In the genomic region with DNA sequence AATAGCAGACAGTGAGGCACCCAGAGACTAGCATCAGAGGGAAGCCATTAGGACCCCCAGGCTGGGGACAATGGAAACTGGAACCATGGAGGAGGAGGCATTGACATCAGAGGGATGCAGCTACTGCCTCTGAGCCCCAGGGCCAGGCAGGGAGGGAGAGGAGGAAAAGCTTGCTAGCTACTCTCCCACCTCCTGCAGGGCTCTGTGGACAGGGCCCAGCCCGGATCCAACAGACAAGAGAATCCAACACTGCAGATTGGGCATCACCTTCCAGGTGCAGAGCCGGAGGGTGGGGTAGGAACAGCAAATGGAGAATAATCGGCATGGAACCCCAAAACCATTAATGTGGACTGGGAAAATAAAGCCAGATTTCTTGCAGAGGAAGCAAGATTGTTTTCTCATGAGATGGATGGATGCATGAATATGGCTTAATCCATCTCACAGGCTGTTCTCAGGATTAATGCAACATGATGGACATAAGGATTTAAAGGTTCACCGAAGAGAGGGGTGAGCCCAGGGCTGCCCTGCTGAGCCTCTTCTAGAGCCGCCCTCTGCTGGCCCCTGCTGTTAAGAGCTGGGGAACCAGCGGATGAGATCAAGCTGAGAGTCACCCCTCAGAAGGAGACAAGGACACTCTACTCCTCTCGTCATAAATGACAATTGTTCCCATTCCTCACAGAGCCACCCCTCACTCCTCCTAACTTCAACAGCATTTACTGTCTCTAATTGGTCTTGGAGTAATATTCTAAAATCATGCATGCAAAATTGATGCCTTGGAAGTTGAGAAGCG, we compare ENCODE assay signal across 8 cellular contexts. TPM values are rescaled to one million over a fixed set of nuclear protein-coding genes. Genes with fewer than 3 reads are reported as not detected.
A peak's percentile ranks its signal among the peaks of the same experiment; 100 is the strongest.
DNase-seq lines count a peak whose midpoint lies in the region; ATAC-seq, FAIRE-seq and TF ChIP-seq lines count a peak whose summit lies in the region.

No MANE protein-coding gene starts in this region.

- dilution Hi-C loops in IMR-90 (cut with HindIII; ENCODE audit: low sequenced_read_pairs, unreplicated experiment) = no loop called here

- H2AFZ ChIP-seq in IMR-90 (replicated peaks; ENCODE audit: low read length, poor library complexity) (peak overlapping the region; percentile 39), HepG2 (ENCODE audit: low read length) (no peak overlapping the region)

- intact Hi-C loops in IMR-90 (cut with micrococcal nuclease) (loop anchor here (1.0 kb wide), 1 partner anchor 252 kb away; no protein-coding TSS in a partner anchor), HepG2 (cut with micrococcal nuclease; ENCODE audit: unreplicated experiment) (loop anchor here (1.0 kb wide), 1 partner anchor 252 kb away; no protein-coding TSS in a partner anchor)

- in situ Hi-C loops in IMR-90 (cut with MboI; ENCODE audit: low sequenced_read_pairs) (no loop called here), HepG2 (cut with HindIII; ENCODE audit: extremely low pct_ligation_motif_present, low pct_unique_long_range_greater_than_20kb) (no loop called here)

- peak; percentile 43 for TF ChIP-seq RAD21 in IMR-90 (IDR thresholded peaks at IDR 0.05; ENCODE audit: low read length)
- peak; percentile 66 for TF ChIP-seq RAD21 in HepG2 (CRISPR knock-in tag; IDR thresholded peaks at IDR 0.05)

- CTCF ChIA-PET in IMR-90 (lab: Yijun Ruan, JAX) (interaction anchor here (1.5 to 1.7 kb wide), 2 partner anchors 251 to 295 kb away, joined by 4 to 6 read pairs; partner anchors contain the start of genes ERI2 and REXO5), HepG2 (lab: Yijun Ruan, JAX; ENCODE audit: low intra/inter-chr PET ratio, low total read pairs) (interaction anchor here (0.5 to 1.9 kb wide), 3 partner anchors 16 to 252 kb away, joined by 3 to 20 read pairs (median 3); no protein-coding TSS in a partner anchor)

- peak overlapping the region; percentile 48; the same call in 1 of the 2 replicates for H3K23ac ChIP-seq in IMR-90 (ENCODE audit: low read depth, low read length)

- H3K4ac ChIP-seq in IMR-90 (ENCODE audit: low read depth, low read length) = peak overlapping the region; percentile 53

- H3K9ac ChIP-seq in IMR-90 (ENCODE audit: low read depth, low read length) = no peak overlapping the region
- no peak overlapping the region for H3K9ac ChIP-seq in HepG2 (ENCODE audit: insufficient read depth, low read depth, low read length)

- H2BK120ac ChIP-seq in IMR-90 (ENCODE audit: low read depth, low read length) = peak overlapping the region; percentile 51

- H4K20me1 ChIP-seq in IMR-90 (ENCODE audit: insufficient read depth, low read length) = no peaks in the 10 kb centered on the region
- H4K20me1 ChIP-seq in HepG2 (ENCODE audit: insufficient read depth, low read length) = no peaks in the 10 kb centered on the region

- H2AK9ac ChIP-seq in IMR-90 (replicated peaks; ENCODE audit: low read depth, low read length, poor library complexity) = no peak overlapping the region

- H3K79me1 ChIP-seq in IMR-90 (ENCODE audit: low read depth in 1 of 2, low read length in 2 of 2) = no peaks in the 10 kb centered on the region

- H2AK5ac ChIP-seq in IMR-90 (ENCODE audit: low read depth, low read length) = peak overlapping the region; percentile 23; the same call in 1 of the 2 replicates

- H2BK5ac ChIP-seq in IMR-90 (ENCODE audit: low read depth, low read length, poor library complexity, severe bottlenecking) = peak overlapping the region; percentile 24

- peak overlapping the region; percentile 54; the same call in 1 of the 2 replicates for H4K5ac ChIP-seq in IMR-90 (ENCODE audit: low read depth, low read length)

- TF ChIP-seq POLR2A in IMR-90 (IDR thresholded peaks at IDR 0.05; ENCODE audit: low read depth, low read length) (no peak), HepG2 (IDR thresholded peaks at IDR 0.05; ENCODE audit: insufficient read depth in 1 of 2, low read depth in 2 of 2, low read length in 2 of 2) (no peak)

- H3K27ac ChIP-seq in IMR-90 (ENCODE audit: insufficient read depth, low read length) (no peak overlapping the region), HepG2 (ENCODE audit: extremely low read length, insufficient read depth, low read length) (no peak overlapping the region), coronary artery (no peak overlapping the region)

- peak overlapping the region; percentile 88 for H2BK20ac ChIP-seq in IMR-90 (ENCODE audit: low read depth, low read length)

- DNase-seq in COLO668 (lab: John Stamatoyannopoulos, UW; ENCODE audit: unreplicated experiment) (peak; percentile 18), IMR-90 (peak; percentile 20), HepG2 (ENCODE audit: low spot score) (peak; percentile 43), coronary artery (ENCODE audit: low spot score) (no peak), cerebellum (ENCODE audit: low spot score) (no peak)
- peak; percentile 7 for DNase-seq in activated naive CD4-positive, alpha-beta T cell treated with Interleukin-2 at 50 U/mL for 16 hours

- no peaks in the 10 kb centered on the region for H3K79me2 ChIP-seq in HepG2 (ENCODE audit: insufficient read depth, low read length)

- H3K14ac ChIP-seq in IMR-90 (replicated peaks; ENCODE audit: low read depth, low read length) = 0 out of 2 replicates have a peak overlapping the region, but pooled peaks have one; percentile 37

- no peaks in the 10 kb centered on the region for H3K9me3 ChIP-seq in IMR-90 (ENCODE audit: control insufficient read depth, insufficient read depth, low read length)
- H3K9me3 ChIP-seq in HepG2 (ENCODE audit: low read length) = no peaks in the 10 kb centered on the region

- H3K27me3 ChIP-seq in IMR-90 (ENCODE audit: control insufficient read depth, insufficient read depth, low read length) (no peaks in the 10 kb centered on the region), HepG2 (ENCODE audit: control insufficient read depth in 1 of 2, insufficient read depth in 2 of 2, low read length in 2 of 2) (peaks cover 1 to 23% of the 10 kb centered on the region in 2 experiments; a peak in 3 of 5 replicates)

- FAIRE-seq in HepG2 (lab: Jason Lieb, UNC) = peak; percentile 48

- ATAC-seq in IMR-90 (ENCODE audit: low read depth) (peak; percentile 59), HepG2 (peak; percentile 97), GM19023 (IDR thresholded peaks at IDR 0.05; ENCODE audit: unreplicated experiment) (no peak), GM21526 (IDR thresholded peaks at IDR 0.05; ENCODE audit: low FRiP score, unreplicated experiment) (no peak)

- peak overlapping the region in 1 of 2 experiments; percentile 46; a peak in 2 of 4 replicates for H4K8ac ChIP-seq in IMR-90 (ENCODE audit: low read depth in 2 of 2, low read length in 2 of 2)

- no CpG with 5 or more reads among the region's 8 CpGs for WGBS in IMR-90 (ENCODE audit: extremely low coverage in 2 of 2, insufficient read length in 1 of 2), 2 experiments
- 4% methylated on average over 8 of the region's 8 CpGs for WGBS in HepG2 (ENCODE audit: low lambda C conversion rate)

- no peak overlapping the region for H3K4me2 ChIP-seq in IMR-90 (ENCODE audit: low read depth, low read length)
- H3K4me2 ChIP-seq in HepG2 (ENCODE audit: low read depth, low read length) = no peak overlapping the region

- H3K4me1 ChIP-seq in IMR-90 (ENCODE audit: control insufficient read depth, insufficient read depth, low read length) = peaks cover 5% of the 10 kb centered on the region; the same call in 1 of the 2 replicates
- H3K4me1 ChIP-seq in HepG2 (ENCODE audit: insufficient read depth, low read length) = no peaks in the 10 kb centered on the region

- H3K4me3 ChIP-seq in IMR-90 (ENCODE audit: insufficient read depth, low read depth, low read length) (no peak overlapping the region), HepG2 (replicated peaks in 1 of 3; ENCODE audit: insufficient read depth in 1 of 3, low read depth in 2 of 3, low read length in 3 of 3) (no peak overlapping the region), coronary artery (no peak overlapping the region)

- H3K36me3 ChIP-seq in IMR-90 (ENCODE audit: control insufficient read depth, insufficient read depth, low read length) (no peaks in the 10 kb centered on the region), HepG2 (replicated peaks in 1 of 2; ENCODE audit: control insufficient read depth in 1 of 2, insufficient read depth in 2 of 2, low read length in 2 of 2) (no peaks in the 10 kb centered on the region)

- BruUV-seq in IMR-90 (replicated peaks; lab: Mats Ljungman, UMichigan) (no TSS peak), HepG2 (replicated peaks; lab: Mats Ljungman, UMichigan) (no TSS peak)

- H4K91ac ChIP-seq in IMR-90 (ENCODE audit: insufficient read depth, low read depth, low read length) = peak overlapping the region; percentile 41; the same call in 1 of the 2 replicates

- H3K9me1 ChIP-seq in IMR-90 (ENCODE audit: insufficient read depth, low read length) = 0 out of 2 replicates have a peak, but pooled peaks cover 4% of the 10 kb centered on the region

- POLR2A ChIA-PET in IMR-90 (lab: Charles Lee; ENCODE audit: unreplicated experiment) = no interaction called here
- POLR2A ChIA-PET in HepG2 (lab: Yijun Ruan, JAX) = no interaction called here

- H2BK15ac ChIP-seq in IMR-90 (ENCODE audit: low read depth, low read length) = no peak overlapping the region; the same call in 2 of the 3 replicates

- TF ChIP-seq EP300 in HepG2 (IDR thresholded peaks at IDR 0.05; ENCODE audit: low read depth in 2 of 2, low read length in 2 of 2) = no peak
- no peak for TF ChIP-seq EP300 in HepG2 (CRISPR knock-in tag; IDR thresholded peaks at IDR 0.05; ENCODE audit: borderline replicate concordance)

- H3K56ac ChIP-seq in IMR-90 (ENCODE audit: extremely low read depth, insufficient read depth, low read length) = no peak overlapping the region

- H3K18ac ChIP-seq in IMR-90 (ENCODE audit: low read depth, low read length) = peak overlapping the region; percentile 42; the same call in 1 of the 2 replicates

- TF ChIP-seq CTCF in IMR-90 (conservative IDR thresholded peaks at IDR 0.05; ENCODE audit: low read depth, low read length) (peak; percentile 45), HepG2 (CRISPR knock-in tag; IDR thresholded peaks at IDR 0.05) (peak; percentile 76), coronary artery (IDR thresholded peaks at IDR 0.05) (no peak)

RNA-seq across cellular contexts. Expression of gene DNAH3, which starts 48.8 kb away (rescaled TPM):
- not detected in 2 replicates for total RNA-seq in IMR-90 (2012; rRNA removed)
- polyA plus RNA-seq in IMR-90 (2012; rRNA removed) = not detected in 2 replicates
- not detected in 2 replicates for polyA plus RNA-seq in IMR-90 (2012; cell fraction: cytosol; rRNA removed)
- 0.02 TPM in 1 of 2 replicates, not detected in the other for polyA plus RNA-seq in IMR-90 (2012; cell fraction: nucleus; rRNA removed; ENCODE audit: low replicate concordance)
- 0.07 and 0.34 TPM in 2 replicates for total RNA-seq in HepG2 (2016; rRNA removed; fragmentation: Illumina TruSeq; extraction: Trizol)
- total RNA-seq in HepG2 (2016; cell fraction: cytosol; rRNA removed; fragmentation: Illumina TruSeq; extraction: Trizol; ENCODE audit: low read depth) = not detected in 2 replicates
- total RNA-seq in HepG2 (2016; cell fraction: insoluble cytoplasmic fraction; rRNA removed; fragmentation: Illumina TruSeq; extraction: Trizol) = 0.04 and 0.10 TPM in 2 replicates
- total RNA-seq in HepG2 (2016; cell fraction: membrane; rRNA removed; fragmentation: Illumina TruSeq; extraction: Trizol) = 0.22 and 0.41 TPM in 2 replicates
- 0.16 and 0.22 TPM in 2 replicates for total RNA-seq in HepG2 (2016; cell fraction: nucleus; rRNA removed; fragmentation: Illumina TruSeq; extraction: Trizol)
- polyA plus RNA-seq in HepG2 (2011; rRNA removed) = 0.08 TPM in 2 replicates
- polyA plus RNA-seq in HepG2 (2011; cell fraction: cytosol; rRNA removed) = 0.03 and 0.16 TPM in 2 replicates
- polyA plus RNA-seq in HepG2 (2011; cell fraction: nucleus; rRNA removed) = 0.19 and 0.23 TPM in 2 replicates
- polyA plus RNA-seq in HepG2 (2012) = 0.28 and 0.55 TPM in 2 replicates
- polyA plus RNA-seq in HepG2 (2016; cell fraction: cytosol; fragmentation: Illumina TruSeq; extraction: Trizol; ENCODE audit: low read depth) = 0.12 TPM in 2 replicates
- 0.04 and 0.12 TPM in 2 replicates for polyA plus RNA-seq in HepG2 (2016; cell fraction: insoluble cytoplasmic fraction; fragmentation: Illumina TruSeq; extraction: Trizol; ENCODE audit: low read depth)
- polyA plus RNA-seq in HepG2 (2016; cell fraction: membrane; fragmentation: Illumina TruSeq; extraction: Trizol; ENCODE audit: low read depth) = 0.31 TPM in 1 of 2 replicates, not detected in the other
- 0.23 TPM in 1 of 2 replicates, not detected in the other for polyA plus RNA-seq in HepG2 (2016; cell fraction: nucleus; fragmentation: Illumina TruSeq; extraction: Trizol; ENCODE audit: insufficient read depth, low read depth)
- polyA minus RNA-seq in HepG2 (2011; rRNA and poly(A)+ RNA removed; ENCODE audit: low replicate concordance) = 0.10 and 0.21 TPM in 2 replicates
- polyA minus RNA-seq in HepG2 (2011; cell fraction: cytosol; rRNA and poly(A)+ RNA removed) = not detected in 2 replicates
- under 0.01 TPM in 1 of 2 replicates, not detected in the other for polyA minus RNA-seq in HepG2 (2011; cell fraction: nucleus; rRNA and poly(A)+ RNA removed)
- 0.18 TPM for total RNA-seq in cerebellum

RNA-seq across cellular contexts. Expression of gene LDAF1, which starts 56.6 kb away (rescaled TPM):
- total RNA-seq in IMR-90 (2012; rRNA removed) (51.4 and 62.2 TPM in 2 replicates), HepG2 (2016; rRNA removed; fragmentation: Illumina TruSeq; extraction: Trizol) (6.3 and 8.3 TPM in 2 replicates), cerebellum (11.8 TPM)
- polyA plus RNA-seq in IMR-90 (2012; rRNA removed) (17.0 and 21.0 TPM in 2 replicates), HepG2 (2011; rRNA removed) (7.5 and 8.8 TPM in 2 replicates)
- 18.4 and 24.0 TPM in 2 replicates for polyA plus RNA-seq in IMR-90 (2012; cell fraction: cytosol; rRNA removed)
- 6.1 and 10.8 TPM in 2 replicates for polyA plus RNA-seq in IMR-90 (2012; cell fraction: nucleus; rRNA removed; ENCODE audit: low replicate concordance)
- 5.1 and 6.2 TPM in 2 replicates for total RNA-seq in HepG2 (2016; cell fraction: cytosol; rRNA removed; fragmentation: Illumina TruSeq; extraction: Trizol; ENCODE audit: low read depth)
- total RNA-seq in HepG2 (2016; cell fraction: insoluble cytoplasmic fraction; rRNA removed; fragmentation: Illumina TruSeq; extraction: Trizol) = 6.8 and 8.4 TPM in 2 replicates
- total RNA-seq in HepG2 (2016; cell fraction: membrane; rRNA removed; fragmentation: Illumina TruSeq; extraction: Trizol) = 13.3 and 13.4 TPM in 2 replicates
- total RNA-seq in HepG2 (2016; cell fraction: nucleus; rRNA removed; fragmentation: Illumina TruSeq; extraction: Trizol) = 6.2 and 6.7 TPM in 2 replicates
- polyA plus RNA-seq in HepG2 (2011; cell fraction: cytosol; rRNA removed) = 9.4 and 12.9 TPM in 2 replicates
- 3.2 and 3.7 TPM in 2 replicates for polyA plus RNA-seq in HepG2 (2011; cell fraction: nucleus; rRNA removed)
- 5.9 and 7.9 TPM in 2 replicates for polyA plus RNA-seq in HepG2 (2012)
- polyA plus RNA-seq in HepG2 (2016; cell fraction: cytosol; fragmentation: Illumina TruSeq; extraction: Trizol; ENCODE audit: low read depth) = 4.6 and 5.6 TPM in 2 replicates
- polyA plus RNA-seq in HepG2 (2016; cell fraction: insoluble cytoplasmic fraction; fragmentation: Illumina TruSeq; extraction: Trizol; ENCODE audit: low read depth) = 6.6 and 7.2 TPM in 2 replicates
- 8.1 and 9.5 TPM in 2 replicates for polyA plus RNA-seq in HepG2 (2016; cell fraction: membrane; fragmentation: Illumina TruSeq; extraction: Trizol; ENCODE audit: low read depth)
- polyA plus RNA-seq in HepG2 (2016; cell fraction: nucleus; fragmentation: Illumina TruSeq; extraction: Trizol; ENCODE audit: insufficient read depth, low read depth) = 7.7 and 8.6 TPM in 2 replicates
- 14.0 and 19.1 TPM in 2 replicates for polyA minus RNA-seq in HepG2 (2011; rRNA and poly(A)+ RNA removed; ENCODE audit: low replicate concordance)
- 5.4 and 6.3 TPM in 2 replicates for polyA minus RNA-seq in HepG2 (2011; cell fraction: cytosol; rRNA and poly(A)+ RNA removed)
- 2.6 and 3.9 TPM in 2 replicates for polyA minus RNA-seq in HepG2 (2011; cell fraction: nucleus; rRNA and poly(A)+ RNA removed)

Comparison
In these comparisons a context has a peak if more than half of its experiments do, and no peak if none do; other contexts are left out.
1. DNase-seq: peak in COLO668 (single experiment), IMR-90 (single experiment), activated naive CD4-positive, alpha-beta T cell treated with Interleukin-2 at 50 U/mL for 16 hours (single experiment) and HepG2 (single experiment); none in coronary artery (single experiment) and cerebellum (single experiment).
2. ATAC-seq: peak in IMR-90 (single experiment) and HepG2 (single experiment); none in GM19023 (single experiment) and GM21526 (single experiment).